Comparison of ENCODE assay signal across 1 cellular context in the genomic region with DNA sequence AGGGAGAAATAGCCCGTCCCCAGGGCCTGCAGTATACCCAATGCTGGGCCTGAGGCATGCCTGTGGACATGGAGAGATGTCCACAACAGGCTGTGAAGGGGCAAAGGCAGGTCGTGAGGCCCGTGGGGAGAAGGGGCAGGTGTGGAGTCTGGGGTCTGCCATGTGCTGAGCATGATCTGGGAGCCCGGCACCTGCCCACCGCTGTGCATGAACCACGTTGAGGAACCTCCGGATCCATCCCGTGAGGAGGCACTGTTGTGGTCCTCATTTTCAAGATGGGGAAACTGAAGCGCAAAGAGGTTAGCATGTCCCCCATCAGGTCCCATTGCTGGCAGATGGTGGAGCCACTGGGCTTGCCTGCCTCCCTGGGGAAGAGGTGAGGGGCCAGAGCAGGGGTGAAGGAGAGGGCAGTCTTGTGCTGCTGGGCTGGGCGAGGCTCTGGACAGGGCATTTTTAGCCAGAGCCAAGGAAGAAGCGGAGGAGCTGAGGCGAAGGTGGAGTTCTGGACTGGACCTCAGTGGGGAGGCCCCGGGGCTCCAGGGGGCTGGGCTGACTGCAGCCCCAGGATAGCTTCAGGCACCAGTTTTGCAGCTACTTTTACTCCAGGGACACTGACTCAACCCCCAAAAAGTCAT.
TF ChIP-seq lines count a peak whose summit lies in the region.

No MANE protein-coding gene starts in this region.

TF ChIP-seq in A549, 52 proteins besides CTCF, POLR2A, EP300 and RAD21 (continued from another document):
- TF ChIP-seq E2F6 (IDR thresholded peaks at IDR 0.05; ENCODE audit: borderline replicate concordance, low read depth) (no peak), EHMT2 (IDR thresholded peaks at IDR 0.05; ENCODE audit: low read depth) (no peak), USF2 (IDR thresholded peaks at IDR 0.05) (no peak), ZFP36 (IDR thresholded peaks at IDR 0.05; ENCODE audit: borderline replicate concordance, partially characterized antibody) (no peak), CBX2 (IDR thresholded peaks at IDR 0.05; ENCODE audit: borderline replicate concordance, low read depth) (no peak), FOXS1 (CRISPR knock-in tag; IDR thresholded peaks at IDR 0.05) (no peak), RCOR1 (IDR thresholded peaks at IDR 0.05; ENCODE audit: low read depth, low read length) (no peak), MAFK (IDR thresholded peaks at IDR 0.05; ENCODE audit: partially characterized antibody) (no peak), NR3C1 (IDR thresholded peaks at IDR 0.05) (no peak), ZC3H11A (IDR thresholded peaks at IDR 0.05) (no peak), ZNF302 (CRISPR knock-in tag; IDR thresholded peaks at IDR 0.05) (no peak), ZSCAN20 (CRISPR knock-in tag; IDR thresholded peaks at IDR 0.05) (no peak), ESRRA (IDR thresholded peaks at IDR 0.05; ENCODE audit: borderline replicate concordance, low read length) (no peak)
- TF ChIP-seq, protein P1, sequence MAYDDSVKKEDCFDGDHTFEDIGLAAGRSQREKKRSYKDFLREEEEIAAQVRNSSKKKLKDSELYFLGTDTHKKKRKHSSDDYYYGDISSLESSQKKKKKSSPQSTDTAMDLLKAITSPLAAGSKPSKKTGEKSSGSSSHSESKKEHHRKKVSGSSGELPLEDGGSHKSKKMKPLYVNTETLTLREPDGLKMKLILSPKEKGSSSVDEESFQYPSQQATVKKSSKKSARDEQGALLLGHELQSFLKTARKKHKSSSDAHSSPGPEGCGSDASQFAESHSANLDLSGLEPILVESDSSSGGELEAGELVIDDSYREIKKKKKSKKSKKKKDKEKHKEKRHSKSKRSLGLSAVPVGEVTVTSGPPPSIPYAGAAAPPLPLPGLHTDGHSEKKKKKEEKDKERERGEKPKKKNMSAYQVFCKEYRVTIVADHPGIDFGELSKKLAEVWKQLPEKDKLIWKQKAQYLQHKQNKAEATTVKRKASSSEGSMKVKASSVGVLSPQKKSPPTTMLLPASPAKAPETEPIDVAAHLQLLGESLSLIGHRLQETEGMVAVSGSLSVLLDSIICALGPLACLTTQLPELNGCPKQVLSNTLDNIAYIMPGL (CRISPR knock-in tag; IDR thresholded peaks at IDR 0.05; ENCODE audit: borderline replicate concordance), result no peak
- TF ChIP-seq, protein P2, sequence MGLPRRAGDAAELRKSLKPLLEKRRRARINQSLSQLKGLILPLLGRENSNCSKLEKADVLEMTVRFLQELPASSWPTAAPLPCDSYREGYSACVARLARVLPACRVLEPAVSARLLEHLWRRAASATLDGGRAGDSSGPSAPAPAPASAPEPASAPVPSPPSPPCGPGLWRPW (IDR thresholded peaks at IDR 0.05), result no peak
